3 cellular contexts compared by ENCODE assay signal in the genomic region with DNA sequence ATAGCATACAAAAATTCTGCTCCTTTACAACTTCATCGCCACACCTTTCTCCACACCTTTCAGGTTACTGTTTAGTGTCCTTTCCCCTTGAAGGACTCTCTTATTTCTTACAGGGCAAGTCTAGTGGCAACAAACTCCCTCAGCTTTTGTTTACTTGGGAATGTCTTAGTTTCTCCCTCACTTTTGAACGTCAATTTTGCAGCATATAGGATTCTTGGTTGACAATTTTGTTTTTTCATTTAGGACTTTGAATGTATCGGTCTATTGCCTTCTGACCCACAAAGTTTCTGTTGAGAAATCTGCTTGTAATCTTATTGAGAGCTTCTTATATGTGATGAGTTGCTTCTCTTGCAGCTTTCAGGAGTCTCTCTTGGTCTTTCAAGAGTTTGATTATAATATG.
"Had no signal": no experiment of that assay in that cellular context is flagged by ENCODE, and none has a peak within 500 bp of the region (broad histone marks: within the 10 kb centered on the region; RNA-seq: fewer than 3 reads in every experiment).

No MANE protein-coding gene starts in this region.

- ATAC-seq: GM12878 had no signal

- DNase-seq: GDM1, GF-D8 had no signal

- H3K4me3 ChIP-seq: GM12878 had no signal
